8 cellular contexts compared by ENCODE assay signal in genomic region chr13:96822900-96823299, GRCh38.
DNase-seq lines count a peak whose midpoint lies in the region; ATAC-seq and TF ChIP-seq lines count a peak whose summit lies in the region.

No MANE protein-coding gene starts in this region.

- peak; percentile 71 for DNase-seq in DMS53 (lab: John Stamatoyannopoulos, UW)
- DNase-seq in HCEC 1CT, result peak; percentile 72
- DNase-seq in SJCRH30, result peak; percentile 34 to 40
- DNase-seq in kidney epithelial cell (ENCODE audit: low read depth), result no peak
- DNase-seq in T-helper 2 cell treated with Interferon-gamma antibody and Interleukin-4, amounts not matched to agents 5 μg/mL and 100 μg/mL, for 36 hours (ENCODE audit: low spot score), result no peak
- DNase-seq in omental fat pad (ENCODE audit: low spot score), result no peak
- DNase-seq in mucosa of gallbladder (ENCODE audit: low spot score), result no peak
- DNase-seq in OCI-M2 (lab: John Stamatoyannopoulos, UW; ENCODE audit: unreplicated experiment), result no peak

- no peak overlapping the region for H3K27ac ChIP-seq in SJCRH30

- H3K4me3 ChIP-seq in SJCRH30 (no peak overlapping the region), kidney epithelial cell (ENCODE audit: low read depth, low read length) (no peak overlapping the region)

- H3K4me1 ChIP-seq in SJCRH30, result no peaks in the 10 kb centered on the region

- no peak overlapping the region for H3K27ac Mint-ChIP-seq in T-helper 2 cell treated with Interferon-gamma antibody and Interleukin-4, amounts not matched to agents 5 μg/mL and 100 μg/mL, for 36 hours

- no peak for ATAC-seq in omental fat pad (ENCODE audit: low FRiP score)

- no peaks in the 10 kb centered on the region for H3K4me1 Mint-ChIP-seq in T-helper 2 cell treated with Interferon-gamma antibody and Interleukin-4, amounts not matched to agents 5 μg/mL and 100 μg/mL, for 36 hours (ENCODE audit: low read depth)

- H3K36me3 Mint-ChIP-seq in T-helper 2 cell treated with Interferon-gamma antibody and Interleukin-4, amounts not matched to agents 5 μg/mL and 100 μg/mL, for 36 hours (ENCODE audit: low read depth), result no peaks in the 10 kb centered on the region

- H3K36me3 ChIP-seq in SJCRH30 (no peaks in the 10 kb centered on the region), kidney epithelial cell (ENCODE audit: control insufficient read depth, insufficient read depth, low read length) (no peaks in the 10 kb centered on the region)

- H3K9me3 ChIP-seq in SJCRH30 (replicated peaks), result no peaks in the 10 kb centered on the region

- H3K27me3 ChIP-seq in SJCRH30 (no peaks in the 10 kb centered on the region), kidney epithelial cell (ENCODE audit: control insufficient read depth, insufficient read depth, low read length) (no peaks in the 10 kb centered on the region)

- TF ChIP-seq CTCF in kidney epithelial cell (IDR thresholded peaks at IDR 0.05; ENCODE audit: insufficient read depth, low read length, poor library complexity, severe bottlenecking), result peak; percentile 39
- TF ChIP-seq CTCF in omental fat pad (IDR thresholded peaks at IDR 0.05), result no peak

- no peak overlapping the region for H3K4me3 Mint-ChIP-seq in T-helper 2 cell treated with Interferon-gamma antibody and Interleukin-4, amounts not matched to agents 5 μg/mL and 100 μg/mL, for 36 hours

- no peaks in the 10 kb centered on the region for H3K27me3 Mint-ChIP-seq in T-helper 2 cell treated with Interferon-gamma antibody and Interleukin-4, amounts not matched to agents 5 μg/mL and 100 μg/mL, for 36 hours (ENCODE audit: low read depth)

- H3K9me3 Mint-ChIP-seq in T-helper 2 cell treated with Interferon-gamma antibody and Interleukin-4, amounts not matched to agents 5 μg/mL and 100 μg/mL, for 36 hours, result no peaks in the 10 kb centered on the region

Comparison
In these comparisons a context has a peak if more than half of its experiments do, and no peak if none do; other contexts are left out.
1. DNase-seq: peak in DMS53 (single experiment), HCEC 1CT (single experiment) and SJCRH30 (2 of 2); none in kidney epithelial cell (single experiment), T-helper 2 cell treated with Interferon-gamma antibody and Interleukin-4, amounts not matched to agents 5 μg/mL and 100 μg/mL, for 36 hours (single experiment), omental fat pad (single experiment), mucosa of gallbladder (single experiment) and OCI-M2 (single experiment).